ENCODE assay signal across 1 cellular context in genomic region chr11:124673333-124674167, GRCh38.
A peak's percentile ranks its signal among the peaks of the same experiment; 100 is the strongest.
TF ChIP-seq lines count a peak whose summit lies in the region.

TSS of gene SIAE (minus strand) at chr11:124673739. CDS start at chr11:124673708, 31 bp downstream.
TSS of gene SPA17 (plus strand) at chr11:124673904. CDS start at chr11:124675265, 1,361 bp downstream.

TF ChIP-seq in HepG2, 621 proteins besides CTCF, POLR2A, EP300 and RAD21 (continued from another document and continues in another):
- TF ChIP-seq THRA (CRISPR knock-in tag; IDR thresholded peaks at IDR 0.05; ENCODE audit: borderline replicate concordance) = peak; percentile 80
- no peak; the same call in 1 of the 2 replicates for TF ChIP-seq ZNF577 (CRISPR knock-in tag; IDR thresholded peaks at IDR 0.05; ENCODE audit: borderline replicate concordance, low read depth)
- no peak for TF ChIP-seq KIAA2018 (CRISPR knock-in tag; IDR thresholded peaks at IDR 0.05; ENCODE audit: borderline replicate concordance)
- TF ChIP-seq ZNF670 (CRISPR knock-in tag; IDR thresholded peaks at IDR 0.05; ENCODE audit: borderline replicate concordance) = 0 out of 2 replicates have a peak, but pooled peaks have one; percentile 49
- TF ChIP-seq ATF7-NPFF (CRISPR knock-in tag; IDR thresholded peaks at IDR 0.05; ENCODE audit: low read depth) = 0 out of 2 replicates have a peak, but pooled peaks have one; percentile 20
- TF ChIP-seq MED8 (CRISPR knock-in tag; IDR thresholded peaks at IDR 0.05; ENCODE audit: insufficient replicate concordance) = peak; percentile 62
- peak; percentile 36 to 74; a peak in 1 of 4 replicates for TF ChIP-seq HMGXB4 (CRISPR knock-in tag; IDR thresholded peaks at IDR 0.05; ENCODE audit: borderline replicate concordance in 1 of 2, low read depth in 1 of 2)
- peak; percentile 84 for TF ChIP-seq ZFX (CRISPR knock-in tag; IDR thresholded peaks at IDR 0.05; ENCODE audit: low read depth)
- TF ChIP-seq ZNF296 (CRISPR knock-in tag; conservative IDR thresholded peaks at IDR 0.05) = no peak
- TF ChIP-seq, protein P1, sequence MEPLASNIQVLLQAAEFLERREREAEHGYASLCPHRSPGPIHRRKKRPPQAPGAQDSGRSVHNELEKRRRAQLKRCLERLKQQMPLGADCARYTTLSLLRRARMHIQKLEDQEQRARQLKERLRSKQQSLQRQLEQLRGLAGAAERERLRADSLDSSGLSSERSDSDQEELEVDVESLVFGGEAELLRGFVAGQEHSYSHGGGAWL (CRISPR knock-in tag; IDR thresholded peaks at IDR 0.05) = peak; percentile 51; the same call in 1 of the 2 replicates
- TF ChIP-seq CBX2 (IDR thresholded peaks at IDR 0.05; ENCODE audit: low read depth, low read length) = no peak
- no peak for TF ChIP-seq CBX2 (CRISPR knock-in tag; IDR thresholded peaks at IDR 0.05; ENCODE audit: low read depth)
- TF ChIP-seq ESRRA (CRISPR knock-in tag; IDR thresholded peaks at IDR 0.05; ENCODE audit: low read depth) = 0 out of 2 replicates have a peak, but pooled peaks have one; percentile 32
- TF ChIP-seq HIC2 (CRISPR knock-in tag; IDR thresholded peaks at IDR 0.05; ENCODE audit: low read depth) = no peak
- no peak for TF ChIP-seq EHMT2 (IDR thresholded peaks at IDR 0.05; ENCODE audit: borderline replicate concordance, low read depth, low read length)
- TF ChIP-seq RXRA (CRISPR knock-in tag; IDR thresholded peaks at IDR 0.05) = peak; percentile 59; the same call in 1 of the 2 replicates
- peak; percentile 46 for TF ChIP-seq ZEB1 (IDR thresholded peaks at IDR 0.05; ENCODE audit: insufficient replicate concordance, low read depth)
- TF ChIP-seq AGO1 (IDR thresholded peaks at IDR 0.05; ENCODE audit: low read depth, low read length, poor library complexity, severe bottlenecking) = no peak
- TF ChIP-seq, protein P2, sequence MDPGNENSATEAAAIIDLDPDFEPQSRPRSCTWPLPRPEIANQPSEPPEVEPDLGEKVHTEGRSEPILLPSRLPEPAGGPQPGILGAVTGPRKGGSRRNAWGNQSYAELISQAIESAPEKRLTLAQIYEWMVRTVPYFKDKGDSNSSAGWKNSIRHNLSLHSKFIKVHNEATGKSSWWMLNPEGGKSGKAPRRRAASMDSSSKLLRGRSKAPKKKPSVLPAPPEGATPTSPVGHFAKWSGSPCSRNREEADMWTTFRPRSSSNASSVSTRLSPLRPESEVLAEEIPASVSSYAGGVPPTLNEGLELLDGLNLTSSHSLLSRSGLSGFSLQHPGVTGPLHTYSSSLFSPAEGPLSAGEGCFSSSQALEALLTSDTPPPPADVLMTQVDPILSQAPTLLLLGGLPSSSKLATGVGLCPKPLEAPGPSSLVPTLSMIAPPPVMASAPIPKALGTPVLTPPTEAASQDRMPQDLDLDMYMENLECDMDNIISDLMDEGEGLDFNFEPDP (CRISPR knock-in tag; conservative IDR thresholded peaks at IDR 0.05) = no peak
- 0 out of 2 replicates have a peak, but pooled peaks have one; percentile 47 for TF ChIP-seq ZNF280D (CRISPR knock-in tag; IDR thresholded peaks at IDR 0.05)
- TF ChIP-seq GMEB2 (CRISPR knock-in tag; IDR thresholded peaks at IDR 0.05; ENCODE audit: low read depth) = no peak
- TF ChIP-seq, protein P3, sequence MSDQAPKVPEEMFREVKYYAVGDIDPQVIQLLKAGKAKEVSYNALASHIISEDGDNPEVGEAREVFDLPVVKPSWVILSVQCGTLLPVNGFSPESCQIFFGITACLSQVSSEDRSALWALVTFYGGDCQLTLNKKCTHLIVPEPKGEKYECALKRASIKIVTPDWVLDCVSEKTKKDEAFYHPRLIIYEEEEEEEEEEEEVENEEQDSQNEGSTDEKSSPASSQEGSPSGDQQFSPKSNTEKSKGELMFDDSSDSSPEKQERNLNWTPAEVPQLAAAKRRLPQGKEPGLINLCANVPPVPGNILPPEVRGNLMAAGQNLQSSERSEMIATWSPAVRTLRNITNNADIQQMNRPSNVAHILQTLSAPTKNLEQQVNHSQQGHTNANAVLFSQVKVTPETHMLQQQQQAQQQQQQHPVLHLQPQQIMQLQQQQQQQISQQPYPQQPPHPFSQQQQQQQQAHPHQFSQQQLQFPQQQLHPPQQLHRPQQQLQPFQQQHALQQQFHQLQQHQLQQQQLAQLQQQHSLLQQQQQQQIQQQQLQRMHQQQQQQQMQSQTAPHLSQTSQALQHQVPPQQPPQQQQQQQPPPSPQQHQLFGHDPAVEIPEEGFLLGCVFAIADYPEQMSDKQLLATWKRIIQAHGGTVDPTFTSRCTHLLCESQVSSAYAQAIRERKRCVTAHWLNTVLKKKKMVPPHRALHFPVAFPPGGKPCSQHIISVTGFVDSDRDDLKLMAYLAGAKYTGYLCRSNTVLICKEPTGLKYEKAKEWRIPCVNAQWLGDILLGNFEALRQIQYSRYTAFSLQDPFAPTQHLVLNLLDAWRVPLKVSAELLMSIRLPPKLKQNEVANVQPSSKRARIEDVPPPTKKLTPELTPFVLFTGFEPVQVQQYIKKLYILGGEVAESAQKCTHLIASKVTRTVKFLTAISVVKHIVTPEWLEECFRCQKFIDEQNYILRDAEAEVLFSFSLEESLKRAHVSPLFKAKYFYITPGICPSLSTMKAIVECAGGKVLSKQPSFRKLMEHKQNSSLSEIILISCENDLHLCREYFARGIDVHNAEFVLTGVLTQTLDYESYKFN (CRISPR knock-in tag; conservative IDR thresholded peaks at IDR 0.05) = 0 out of 2 replicates have a peak, but pooled peaks have one; percentile 37
